ENCODE assay signal across 22 cellular contexts in genomic region chr20:21270806-21271205, GRCh38. TPM values are rescaled to one million over a fixed set of nuclear protein-coding genes. Genes with fewer than 3 reads are reported as not detected.
A peak's percentile ranks its signal among the peaks of the same experiment; 100 is the strongest.
DNase-seq lines count a peak whose midpoint lies in the region; ATAC-seq lines count a peak whose summit lies in the region.
"Had no signal": no experiment of that assay in that cellular context is flagged by ENCODE, and none has a peak within 500 bp of the region (broad histone marks: within the 10 kb centered on the region; RNA-seq: fewer than 3 reads in every experiment).

No MANE protein-coding gene starts in this region.

- H3K27ac Mint-ChIP-seq in immature natural killer cell: no peak overlapping the region
- H3K27ac Mint-ChIP-seq: CD4-positive, CD25-positive, alpha-beta regulatory T cell had no signal

- no peaks in the 10 kb centered on the region for H3K36me3 Mint-ChIP-seq in immature natural killer cell
- H3K36me3 Mint-ChIP-seq: CD4-positive, CD25-positive, alpha-beta regulatory T cell had no signal

- H3K4me3 Mint-ChIP-seq in immature natural killer cell: no peak overlapping the region
- H3K4me3 Mint-ChIP-seq: CD4-positive, CD25-positive, alpha-beta regulatory T cell had no signal

- ATAC-seq in HG03095 (IDR thresholded peaks at IDR 0.05; ENCODE audit: unreplicated experiment) (no peak), HG03520 (IDR thresholded peaks at IDR 0.05; ENCODE audit: unreplicated experiment) (no peak)
- ATAC-seq: HCT116, K562, PC-3 had no signal

- H3K27me3 Mint-ChIP-seq in immature natural killer cell (ENCODE audit: low read depth in 3 of 3): peaks cover 5 to 12% (median 6%) of the 10 kb centered on the region in 3 donors

- no peaks in the 10 kb centered on the region for H3K4me1 Mint-ChIP-seq in immature natural killer cell
- H3K4me1 Mint-ChIP-seq: CD4-positive, CD25-positive, alpha-beta regulatory T cell had no signal

- DNase-seq in NCI-H2081 (lab: John Stamatoyannopoulos, UW) (peak; percentile 23 to 44), NCI-H2081 treated with DMSO at 0.1 percent for 48 hours (lab: John Stamatoyannopoulos, UW) (no peak), NCI-H748 (lab: John Stamatoyannopoulos, UW; ENCODE audit: unreplicated experiment) (peak; percentile 75), midbrain (lab: John Stamatoyannopoulos, UW) (peak; percentile 9), immature natural killer cell (no peak)
- DNase-seq: 8988T; CD4-positive, CD25-positive, alpha-beta regulatory T cell; DMS53; Kasumi-1; NCI-H1092 treated with DMSO at 0.1 percent for 48 hours; NCI-H1694; NCI-H2107; NCI-H524; NCI-H82; NK-92 treated with Interleukin-12 subunit alpha and Interleukin-12 subunit beta, amount 100 ng/mL, for 24 hours; PC-3; SK-N-SH; SW 1271 had no signal

- H3K9me3 Mint-ChIP-seq in immature natural killer cell: no peaks in the 10 kb centered on the region

RNA-seq across cellular contexts. Expression of gene XRN2, which starts 32.3 kb away (rescaled TPM):
- 10 to 100 TPM; 52.7 to 63.9 (median 61.2) TPM for polyA plus RNA-seq in immature natural killer cell

Comparison
In these comparisons a context has a peak if more than half of its experiments do, and no peak if none do; other contexts are left out.
1. DNase-seq: peak in NCI-H2081 (2 of 2), NCI-H748 (single experiment) and midbrain (single experiment); none in NCI-H2081 treated with DMSO at 0.1 percent for 48 hours (single experiment) and immature natural killer cell (0 of 3).